In the genomic region with DNA sequence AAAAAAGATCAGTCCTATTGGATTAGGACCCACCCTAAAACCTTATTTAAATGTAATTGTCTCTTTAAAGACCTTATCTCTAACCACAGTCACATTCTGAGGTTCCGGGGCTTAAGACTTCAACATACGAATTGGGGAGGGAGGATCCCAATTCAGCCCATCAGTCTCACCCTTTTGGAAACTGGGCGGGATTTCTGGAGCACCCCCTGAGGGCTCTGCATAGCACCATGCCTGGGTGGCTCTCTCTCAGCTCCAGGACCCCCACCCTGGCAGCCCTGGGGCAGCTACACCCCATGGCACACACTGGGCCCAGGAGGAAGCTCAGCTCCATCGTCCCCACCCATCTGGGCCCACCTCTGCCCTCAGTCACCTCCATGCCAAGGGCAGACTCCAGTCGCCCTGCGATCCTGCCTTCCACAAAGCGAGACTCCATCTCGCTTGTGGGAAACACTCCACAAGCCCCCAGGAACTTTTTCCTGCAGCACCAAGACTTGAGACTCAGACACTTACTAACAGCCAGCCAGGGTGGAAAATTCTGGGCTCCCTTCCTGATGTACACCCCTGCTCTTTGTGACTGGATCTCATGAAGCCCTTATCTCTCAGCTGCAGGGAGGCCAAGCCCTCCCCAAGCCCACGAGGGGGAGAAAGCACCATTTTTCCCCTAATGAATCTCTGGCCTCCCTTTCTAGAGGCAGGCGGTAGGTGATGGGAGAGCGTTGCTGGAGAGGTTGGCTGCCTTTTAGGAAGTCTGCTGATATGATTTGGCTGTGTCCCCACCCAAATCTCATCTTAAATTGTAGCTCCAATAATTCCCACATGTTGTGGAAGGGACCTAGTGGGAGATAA, we compare ENCODE assay signal across 12 cellular contexts.
"Had no signal": no experiment of that assay in that cellular context is flagged by ENCODE, and none has a peak within 500 bp of the region (broad histone marks: within the 10 kb centered on the region; RNA-seq: fewer than 3 reads in every experiment).

No MANE protein-coding gene starts in this region.

- H3K4me1 ChIP-seq: breast epithelium, vagina had no signal

- H3K9me3 Mint-ChIP-seq: memory B cell had no signal

- H3K27me3 Mint-ChIP-seq: memory B cell had no signal

- H3K4me3 Mint-ChIP-seq: memory B cell, WTC11 had no signal

- H3K27ac Mint-ChIP-seq: memory B cell, WTC11 had no signal

- H3K4me1 Mint-ChIP-seq: memory B cell, WTC11 had no signal

- H3K9me3 ChIP-seq: breast epithelium, vagina had no signal

- H3K36me3 ChIP-seq: breast epithelium, vagina had no signal

- H3K36me3 Mint-ChIP-seq: memory B cell, WTC11 had no signal

- ATAC-seq: WTC11 had no signal

- DNase-seq: activated CD4-positive, alpha-beta T cell treated with anti-CD3 and anti-CD28 coated beads for 48 hours; activated CD8-positive, alpha-beta memory T cell treated with anti-CD3 and anti-CD28 coated beads for 24 hours; activated naive CD4-positive, alpha-beta T cell treated with anti-CD3 and anti-CD28 coated beads, Interleukin-2, amount 50 U/mL, for 16 hours; anterior cingulate cortex; foreskin melanocyte; head of caudate nucleus; T1000 had no signal

- H3K27ac ChIP-seq: breast epithelium, skin epidermis, vagina had no signal

- H3K4me3 ChIP-seq: breast epithelium, skin epidermis, vagina had no signal

- H3K27me3 ChIP-seq: breast epithelium, vagina had no signal
